ENCODE assay signal across 8 cellular contexts in genomic region chr12:47812797-47813490, GRCh38. TPM values are rescaled to one million over a fixed set of nuclear protein-coding genes. Genes with fewer than 3 reads are reported as not detected.
DNase-seq lines count a peak whose midpoint lies in the region; ATAC-seq and TF ChIP-seq lines count a peak whose summit lies in the region.

No MANE protein-coding gene starts in this region.

- H2BK12ac ChIP-seq in trophoblast cell (ENCODE audit: low read length), result peak overlapping the region; percentile 59

- H3K4me3 Mint-ChIP-seq in glutamatergic neuron (ENCODE audit: unreplicated experiment) (peak overlapping the region; percentile 79), type B pancreatic cell (peak overlapping the region; percentile 82)

- H3K79me1 ChIP-seq in trophoblast cell (ENCODE audit: low read length), result peaks cover 18% of the 10 kb centered on the region

- H3K4me1 Mint-ChIP-seq in glutamatergic neuron (ENCODE audit: low read depth, unreplicated experiment) (peaks cover 43% of the 10 kb centered on the region), type B pancreatic cell (ENCODE audit: unreplicated experiment) (peaks cover 65% of the 10 kb centered on the region)

- H2AFZ ChIP-seq in trophoblast cell (ENCODE audit: insufficient read depth, low read length, poor library complexity), result no peak overlapping the region

- H3K27ac Mint-ChIP-seq in glutamatergic neuron (ENCODE audit: unreplicated experiment), result peak overlapping the region; percentile 73
- H3K27ac Mint-ChIP-seq in type B pancreatic cell, result peak overlapping the region; percentile 93

- H3K27me3 ChIP-seq in A673 (replicated peaks; ENCODE audit: insufficient read depth, low read depth, low read length, poor library complexity) (no peaks in the 10 kb centered on the region), SJCRH30 (no peaks in the 10 kb centered on the region), trophoblast cell (ENCODE audit: insufficient read depth, low read length) (no peaks in the 10 kb centered on the region)

- BruUV-seq in A673 (replicated peaks; lab: Mats Ljungman, UMichigan), result no TSS peak

- peaks cover 14% of the 10 kb centered on the region for H3K9me3 Mint-ChIP-seq in glutamatergic neuron (ENCODE audit: unreplicated experiment)
- no peaks in the 10 kb centered on the region for H3K9me3 Mint-ChIP-seq in type B pancreatic cell

- peak overlapping the region; percentile 41 for H3K14ac ChIP-seq in trophoblast cell (ENCODE audit: low read length)

- peak overlapping the region; percentile 78 for H3K27ac ChIP-seq in A673 (ENCODE audit: low read depth, low read length, poor library complexity, severe bottlenecking)
- H3K27ac ChIP-seq in SJCRH30, result peak overlapping the region; percentile 29; the same call in 1 of the 2 replicates
- peak overlapping the region; percentile 91 for H3K27ac ChIP-seq in trophoblast cell (ENCODE audit: low read depth, low read length)

- peak overlapping the region; percentile 73 for H3K4ac ChIP-seq in trophoblast cell (ENCODE audit: low read depth, low read length)

- ATAC-seq in GM19035 (IDR thresholded peaks at IDR 0.05; ENCODE audit: unreplicated experiment) (peak; percentile 68), HG03196 (IDR thresholded peaks at IDR 0.05; ENCODE audit: unreplicated experiment) (peak; percentile 65)

- peak; percentile 89 for DNase-seq in A673 (ENCODE audit: low spot score)
- DNase-seq in SJCRH30, result peak; percentile 80 to 87
- peak; percentile 96 for DNase-seq in activated naive CD4-positive, alpha-beta T cell treated with anti-CD3 and anti-CD28 coated beads, Interleukin-2, amount 50 U/mL, for 16 hours
- DNase-seq in glutamatergic neuron, result peak; percentile 75
- peak; percentile 54 to 60 for DNase-seq in trophoblast cell
- DNase-seq in type B pancreatic cell (ENCODE audit: extremely low spot score, unreplicated experiment), result no peak

- H3K4me3 ChIP-seq in A673 (ENCODE audit: low read depth, low read length, poor library complexity, severe bottlenecking), result peak overlapping the region; percentile 43
- H3K4me3 ChIP-seq in SJCRH30, result peak overlapping the region; percentile 43
- no peak overlapping the region for H3K4me3 ChIP-seq in trophoblast cell (ENCODE audit: low read depth, low read length)

- H3K18ac ChIP-seq in trophoblast cell (ENCODE audit: low read length), result peak overlapping the region; percentile 53

- peak overlapping the region; percentile 82 for H4K91ac ChIP-seq in trophoblast cell (ENCODE audit: low read depth, low read length)

- H3K27me3 Mint-ChIP-seq in glutamatergic neuron (ENCODE audit: unreplicated experiment), result peaks cover 9% of the 10 kb centered on the region
- H3K27me3 Mint-ChIP-seq in type B pancreatic cell, result no peaks in the 10 kb centered on the region

- CTCF ChIA-PET in A673 (lab: Charles Lee), result interaction anchor here (0.9 to 2.2 kb wide), 3 partner anchors 11 to 98 kb away, joined by 3 to 11 read pairs (median 4); no protein-coding TSS in a partner anchor

- H2BK5ac ChIP-seq in trophoblast cell (ENCODE audit: low read depth, low read length, poor library complexity), result peak overlapping the region; percentile 71

- peaks cover 53% of the 10 kb centered on the region for H3K79me2 ChIP-seq in trophoblast cell (ENCODE audit: control insufficient read depth, insufficient read depth, low read length, poor library complexity)

- WGBS in trophoblast cell (ENCODE audit: extremely low coverage, insufficient coverage, insufficient read length), result no CpG with 5 or more reads among the region's 37 CpGs

- peaks cover 68% of the 10 kb centered on the region for H3K4me1 ChIP-seq in A673 (ENCODE audit: insufficient read depth, low read length, poor library complexity, severe bottlenecking)
- H3K4me1 ChIP-seq in SJCRH30, result peaks cover 39% of the 10 kb centered on the region
- H3K4me1 ChIP-seq in trophoblast cell (ENCODE audit: control insufficient read depth in 1 of 2, insufficient read depth in 2 of 2, low read length in 2 of 2), result peaks cover 62 to 70% of the 10 kb centered on the region in 2 experiments

- H3K36me3 ChIP-seq in A673 (ENCODE audit: insufficient read depth, low read length, poor library complexity, severe bottlenecking) (no peaks in the 10 kb centered on the region), SJCRH30 (peaks cover 6% of the 10 kb centered on the region; the same call in 1 of the 2 replicates), trophoblast cell (ENCODE audit: control insufficient read depth in 1 of 2, insufficient read depth in 2 of 2, low read length in 2 of 2) (peaks cover 6 to 16% of the 10 kb centered on the region in 2 experiments)

- intact Hi-C loops in A673 (cut with micrococcal nuclease; ENCODE audit: unreplicated experiment), result no loop called here

- peak overlapping the region; percentile 2 for H4K12ac ChIP-seq in trophoblast cell (ENCODE audit: low read depth, low read length)

- no peak overlapping the region for H3K9ac ChIP-seq in trophoblast cell (ENCODE audit: low read length)

- peak overlapping the region; percentile 34 for H2AK5ac ChIP-seq in trophoblast cell (ENCODE audit: low read length)

- TF ChIP-seq CTCF in A673 (conservative IDR thresholded peaks at IDR 0.05; ENCODE audit: low read depth, low read length) (no peak), glutamatergic neuron (IDR thresholded peaks at IDR 0.05; ENCODE audit: partially characterized antibody, unreplicated experiment) (no peak), type B pancreatic cell (conservative IDR thresholded peaks at IDR 0.05) (no peak)

- H3K36me3 Mint-ChIP-seq in glutamatergic neuron (ENCODE audit: unreplicated experiment), result no peaks in the 10 kb centered on the region
- H3K36me3 Mint-ChIP-seq in type B pancreatic cell, result no peaks in the 10 kb centered on the region

- H3K9me3 ChIP-seq in A673 (ENCODE audit: low read depth, low read length, poor library complexity, severe bottlenecking), result no peaks in the 10 kb centered on the region
- H3K9me3 ChIP-seq in SJCRH30 (replicated peaks), result no peaks in the 10 kb centered on the region
- no peaks in the 10 kb centered on the region for H3K9me3 ChIP-seq in trophoblast cell (ENCODE audit: insufficient read depth, low read depth, low read length)

- H2BK120ac ChIP-seq in trophoblast cell (ENCODE audit: insufficient read depth, low read length, poor library complexity), result peak overlapping the region; percentile 58

- H4K8ac ChIP-seq in trophoblast cell (ENCODE audit: low read depth, low read length), result peak overlapping the region; percentile 54

- H3K23ac ChIP-seq in trophoblast cell (ENCODE audit: low read length), result no peak overlapping the region

- POLR2A ChIA-PET in A673 (lab: Charles Lee; ENCODE audit: low non-redundant PET), result interaction anchor here (0.7 kb wide), 1 partner anchor 355 kb away, joined by 3 read pairs; no protein-coding TSS in a partner anchor

- H3K4me2 ChIP-seq in trophoblast cell (ENCODE audit: low read length), result peak overlapping the region; percentile 66

RNA-seq across cellular contexts. Expression of gene HDAC7, which starts 6.8 kb away (rescaled TPM):
- total RNA-seq in A673 (2021), result 58.9 and 63.0 TPM in 2 replicates
- total RNA-seq in SJCRH30 (2014; rRNA removed; shearing (Covaris generic)), result 34.9 and 37.1 TPM in 2 replicates
- total RNA-seq in glutamatergic neuron (ENCODE audit: unreplicated experiment), result 67.9 TPM
- 47.8 and 51.3 TPM in 2 replicates for polyA plus RNA-seq in trophoblast cell (2013)
- total RNA-seq in type B pancreatic cell (ENCODE audit: low replicate concordance), result 71.5 and 76.1 TPM in 2 replicates

RNA-seq across cellular contexts. Expression of gene SLC48A1, which starts 39.9 kb away (rescaled TPM):
- 39.3 and 39.8 TPM in 2 replicates for total RNA-seq in A673 (2021)
- total RNA-seq in SJCRH30 (2014; rRNA removed; shearing (Covaris generic)), result 1.1 and 1.4 TPM in 2 replicates
- 15.7 TPM for total RNA-seq in glutamatergic neuron (ENCODE audit: unreplicated experiment)
- 4.7 and 4.8 TPM in 2 replicates for polyA plus RNA-seq in trophoblast cell (2013)
- total RNA-seq in type B pancreatic cell (ENCODE audit: low replicate concordance), result 19.7 and 37.4 TPM in 2 replicates

RNA-seq across cellular contexts. Expression of gene RAPGEF3, which starts 54.3 kb away (rescaled TPM):
- total RNA-seq in A673 (2021) (4.3 and 5.7 TPM in 2 replicates), glutamatergic neuron (ENCODE audit: unreplicated experiment) (0.81 TPM), type B pancreatic cell (ENCODE audit: low replicate concordance) (3.7 and 4.9 TPM in 2 replicates)
- total RNA-seq in SJCRH30 (2014; rRNA removed; shearing (Covaris generic)), result 0.49 and 0.68 TPM in 2 replicates
- polyA plus RNA-seq in trophoblast cell (2013), result 0.68 and 0.78 TPM in 2 replicates

Comparison
In these comparisons a context has a peak if more than half of its experiments do, and no peak if none do; other contexts are left out.
1. H3K27ac ChIP-seq: peak in every context shown above with its lines; median percentile 91 in trophoblast cell; 78 in A673; 29 in SJCRH30.